ENCODE assay signal across 1 cellular context in the genomic region with DNA sequence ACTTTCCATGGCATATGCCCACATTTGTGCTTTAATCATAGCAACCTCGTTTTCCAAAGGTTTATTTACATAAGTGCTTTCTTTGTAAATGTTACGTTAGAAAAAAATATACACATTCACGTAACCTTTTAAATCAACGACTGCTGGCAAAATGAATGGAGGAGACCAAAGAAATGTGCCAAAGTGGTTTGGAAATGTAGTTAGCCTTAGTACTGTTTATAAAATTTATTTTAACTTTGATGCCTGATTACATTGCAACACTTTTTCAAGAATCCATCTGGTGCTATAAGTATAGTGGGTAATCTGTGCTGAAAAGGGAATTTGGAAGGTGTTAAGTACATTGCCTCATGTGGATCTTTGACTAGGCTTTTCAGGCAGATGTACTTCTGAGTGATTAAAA.
TF ChIP-seq lines count a peak whose summit lies in the region.

No MANE protein-coding gene starts in this region.

TF ChIP-seq in IMR-90, 13 proteins besides CTCF, POLR2A, EP300 and RAD21 (continued from another document):
- TF ChIP-seq, protein P1, sequence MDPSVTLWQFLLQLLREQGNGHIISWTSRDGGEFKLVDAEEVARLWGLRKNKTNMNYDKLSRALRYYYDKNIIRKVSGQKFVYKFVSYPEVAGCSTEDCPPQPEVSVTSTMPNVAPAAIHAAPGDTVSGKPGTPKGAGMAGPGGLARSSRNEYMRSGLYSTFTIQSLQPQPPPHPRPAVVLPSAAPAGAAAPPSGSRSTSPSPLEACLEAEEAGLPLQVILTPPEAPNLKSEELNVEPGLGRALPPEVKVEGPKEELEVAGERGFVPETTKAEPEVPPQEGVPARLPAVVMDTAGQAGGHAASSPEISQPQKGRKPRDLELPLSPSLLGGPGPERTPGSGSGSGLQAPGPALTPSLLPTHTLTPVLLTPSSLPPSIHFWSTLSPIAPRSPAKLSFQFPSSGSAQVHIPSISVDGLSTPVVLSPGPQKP (IDR thresholded peaks at IDR 0.05; ENCODE audit: borderline replicate concordance, low read depth, low read length) = no peak
